6 cellular contexts compared by ENCODE assay signal in the genomic region with DNA sequence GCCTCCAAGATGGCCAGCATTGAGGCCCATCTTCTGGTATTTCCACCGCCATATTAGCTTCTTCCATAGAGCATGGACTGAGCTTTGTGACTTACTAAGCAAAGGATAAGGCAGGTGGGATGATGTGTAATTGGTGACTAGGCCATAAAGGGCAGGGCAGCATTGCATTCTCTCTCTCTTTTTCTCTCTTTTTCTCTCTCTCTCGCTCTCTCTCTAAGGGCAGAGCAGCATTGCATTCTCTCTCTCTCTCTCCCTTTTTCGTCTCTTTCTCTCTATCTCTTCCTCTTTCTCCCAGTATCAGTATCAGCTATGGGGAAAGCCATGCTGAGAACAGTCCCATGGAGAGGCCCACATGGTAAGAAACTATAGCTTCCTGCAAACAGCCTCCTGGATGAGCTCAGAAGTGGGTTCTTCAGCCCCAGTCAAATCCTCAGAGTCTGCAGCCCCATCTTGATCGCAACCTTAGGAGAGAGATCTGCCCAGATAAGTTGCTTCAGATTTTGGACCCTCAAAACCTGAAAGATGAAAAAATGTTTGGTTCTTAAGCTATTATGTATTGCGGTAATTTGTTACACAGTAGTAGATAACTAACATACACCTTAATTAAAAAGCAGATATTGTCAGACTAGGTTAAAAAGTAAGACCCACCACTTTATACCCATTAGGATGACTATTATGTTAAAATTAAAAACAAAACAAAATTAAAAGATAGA. TPM values are rescaled to one million over a fixed set of nuclear protein-coding genes. Genes with fewer than 3 reads are reported as not detected.
"Had no signal": no experiment of that assay in that cellular context is flagged by ENCODE, and none has a peak within 500 bp of the region (broad histone marks: within the 10 kb centered on the region; RNA-seq: fewer than 3 reads in every experiment).

No MANE protein-coding gene starts in this region.

- H3K27ac Mint-ChIP-seq: H9 had no signal

- H3K4me2 ChIP-seq: KMS-11 had no signal

- H2AFZ ChIP-seq: GM23248 had no signal

- H3K4me3 Mint-ChIP-seq: H9 had no signal

- DNase-seq: GM23248, H9, HCEC 1CT, IMR-90, KBM-7 had no signal

- H3K27ac ChIP-seq: GM23248, KMS-11 had no signal

- H3K4me3 ChIP-seq: GM23248 had no signal

- H3K9ac ChIP-seq: GM23248, KMS-11 had no signal

RNA-seq across cellular contexts. Expression of a gene that starts 39.1 kb away (rescaled TPM):
- polyA plus RNA-seq: GM23248, IMR-90 had no signal
